ENCODE assay signal across 8 cellular contexts in genomic region chr13:44470623-44471562, GRCh38.
DNase-seq lines count a peak whose midpoint lies in the region; ATAC-seq and TF ChIP-seq lines count a peak whose summit lies in the region.

No MANE protein-coding gene starts in this region.

- DNase-seq in NOMO-1 treated with DMSO at 0.1 percent for 48 hours (lab: John Stamatoyannopoulos, UW; ENCODE audit: unreplicated experiment) (peak; percentile 23), NOMO-1 treated with dmso at 0.1 percent for 144 hours (lab: John Stamatoyannopoulos, UW; ENCODE audit: unreplicated experiment) (no peak), OCI-M1 (lab: John Stamatoyannopoulos, UW) (peak; percentile 56), epithelial cell of esophagus (ENCODE audit: low read depth) (peak; percentile 48)
- no peak for DNase-seq in stimulated activated CD4-positive, alpha-beta T cell treated with anti-CD3 and anti-CD28 coated beads, Interleukin-4, amount 100 ng/mL, for 24 hours

- ATAC-seq in HG03469 (IDR thresholded peaks at IDR 0.05; ENCODE audit: unreplicated experiment) (no peak), HG03196 (IDR thresholded peaks at IDR 0.05; ENCODE audit: unreplicated experiment) (no peak)

- H3K9me3 ChIP-seq in skeletal muscle satellite cell (replicated peaks; ENCODE audit: low read length): no peaks in the 10 kb centered on the region

- H3K4me3 ChIP-seq in epithelial cell of esophagus (ENCODE audit: low read length) (no peak overlapping the region), skeletal muscle satellite cell (ENCODE audit: low read length) (no peak overlapping the region)

- H3K36me3 ChIP-seq in skeletal muscle satellite cell (ENCODE audit: insufficient read depth, low read length): no peaks in the 10 kb centered on the region

- peak; percentile 30 for TF ChIP-seq CTCF in epithelial cell of esophagus (IDR thresholded peaks at IDR 0.05; ENCODE audit: insufficient read depth, low read depth, low read length, missing control alignments)

- H3K4me2 ChIP-seq in skeletal muscle satellite cell (ENCODE audit: low read length): peak overlapping the region; percentile 50

- H3K9ac ChIP-seq in skeletal muscle satellite cell (ENCODE audit: low read depth, low read length): no peak overlapping the region

- H3K27me3 ChIP-seq in skeletal muscle satellite cell (ENCODE audit: control insufficient read depth, insufficient read depth, low read length): no peaks in the 10 kb centered on the region

- H3K4me1 ChIP-seq in skeletal muscle satellite cell (ENCODE audit: control insufficient read depth, insufficient read depth, low read length): peaks cover 27% of the 10 kb centered on the region

Comparison
In these comparisons a context has a peak if more than half of its experiments do, and no peak if none do; other contexts are left out.
1. DNase-seq: peak in NOMO-1 treated with DMSO at 0.1 percent for 48 hours (single experiment), OCI-M1 (single experiment) and epithelial cell of esophagus (single experiment); none in NOMO-1 treated with dmso at 0.1 percent for 144 hours (single experiment) and stimulated activated CD4-positive, alpha-beta T cell treated with anti-CD3 and anti-CD28 coated beads, Interleukin-4, amount 100 ng/mL, for 24 hours (single experiment).